In genomic region chr15:92158426-92158825, GRCh38 we compare ENCODE assay signal across 11 cellular contexts.
DNase-seq lines count a peak whose midpoint lies in the region; ATAC-seq and TF ChIP-seq lines count a peak whose summit lies in the region.
"Had no signal": no experiment of that assay in that cellular context is flagged by ENCODE, and none has a peak within 500 bp of the region (broad histone marks: within the 10 kb centered on the region; RNA-seq: fewer than 3 reads in every experiment).

No MANE protein-coding gene starts in this region.

- no peaks in the 10 kb centered on the region; the same call in 1 of the 2 replicates for H3K27me3 Mint-ChIP-seq in WTC11 (ENCODE audit: low read depth)

- H3K36me3 Mint-ChIP-seq in WTC11 = no peaks in the 10 kb centered on the region

- peaks cover 65% of the 10 kb centered on the region for H3K4me1 Mint-ChIP-seq in WTC11

- POLR2A ChIA-PET in WTC11 (lab: Charles Lee) = no interaction called here

- CTCF ChIA-PET in WTC11 (lab: Charles Lee) = no interaction called here

- H3K27me3 ChIP-seq in kidney epithelial cell (ENCODE audit: control insufficient read depth, insufficient read depth, low read length) = no peaks in the 10 kb centered on the region

- ATAC-seq in GM21576 (IDR thresholded peaks at IDR 0.05; ENCODE audit: unreplicated experiment) (peak; percentile 34), WTC11 (peak; percentile 73), HG03469 (IDR thresholded peaks at IDR 0.05; ENCODE audit: unreplicated experiment) (no peak)
- ATAC-seq: K562 had no signal

- no peak overlapping the region for H3K4me3 ChIP-seq in kidney epithelial cell (ENCODE audit: low read depth, low read length)
- H3K4me3 ChIP-seq: K562 had no signal

- TF ChIP-seq CTCF in WTC11 (IDR thresholded peaks at IDR 0.05) = no peak
- no peak for TF ChIP-seq CTCF in kidney epithelial cell (IDR thresholded peaks at IDR 0.05; ENCODE audit: insufficient read depth, low read length, poor library complexity, severe bottlenecking)

- DNase-seq in A172 (ENCODE audit: low spot score) (peak; percentile 60), WTC11 (ENCODE audit: low spot score) (no peak), kidney epithelial cell (ENCODE audit: low read depth) (peak; percentile 41), occipital lobe (lab: John Stamatoyannopoulos, UW) (no peak), foreskin melanocyte (no peak), DMS114 treated with DMSO at 0.1 percent for 48 hours (lab: John Stamatoyannopoulos, UW; ENCODE audit: unreplicated experiment) (no peak)
- DNase-seq: aorta, DND-41 had no signal

- H3K4me3 Mint-ChIP-seq in WTC11 = no peak overlapping the region

- H3K27ac Mint-ChIP-seq in WTC11 = peak overlapping the region; percentile 95

- no peaks in the 10 kb centered on the region for H3K9me3 Mint-ChIP-seq in WTC11

- H3K36me3 ChIP-seq in kidney epithelial cell (ENCODE audit: control insufficient read depth, insufficient read depth, low read length) = no peaks in the 10 kb centered on the region

TF ChIP-seq in WTC11, 78 proteins besides CTCF, POLR2A, EP300 and RAD21:
- no peak for TF ChIP-seq FOXP1 (CRISPR knock-in tag; IDR thresholded peaks at IDR 0.05; ENCODE audit: borderline replicate concordance)

Comparison
In these comparisons a context has a peak if more than half of its experiments do, and no peak if none do; other contexts are left out.
1. DNase-seq: peak in A172 (single experiment) and kidney epithelial cell (single experiment); none in WTC11 (single experiment), occipital lobe (single experiment), foreskin melanocyte (single experiment) and DMS114 treated with DMSO at 0.1 percent for 48 hours (single experiment).